8 cellular contexts compared by ENCODE assay signal in the genomic region with DNA sequence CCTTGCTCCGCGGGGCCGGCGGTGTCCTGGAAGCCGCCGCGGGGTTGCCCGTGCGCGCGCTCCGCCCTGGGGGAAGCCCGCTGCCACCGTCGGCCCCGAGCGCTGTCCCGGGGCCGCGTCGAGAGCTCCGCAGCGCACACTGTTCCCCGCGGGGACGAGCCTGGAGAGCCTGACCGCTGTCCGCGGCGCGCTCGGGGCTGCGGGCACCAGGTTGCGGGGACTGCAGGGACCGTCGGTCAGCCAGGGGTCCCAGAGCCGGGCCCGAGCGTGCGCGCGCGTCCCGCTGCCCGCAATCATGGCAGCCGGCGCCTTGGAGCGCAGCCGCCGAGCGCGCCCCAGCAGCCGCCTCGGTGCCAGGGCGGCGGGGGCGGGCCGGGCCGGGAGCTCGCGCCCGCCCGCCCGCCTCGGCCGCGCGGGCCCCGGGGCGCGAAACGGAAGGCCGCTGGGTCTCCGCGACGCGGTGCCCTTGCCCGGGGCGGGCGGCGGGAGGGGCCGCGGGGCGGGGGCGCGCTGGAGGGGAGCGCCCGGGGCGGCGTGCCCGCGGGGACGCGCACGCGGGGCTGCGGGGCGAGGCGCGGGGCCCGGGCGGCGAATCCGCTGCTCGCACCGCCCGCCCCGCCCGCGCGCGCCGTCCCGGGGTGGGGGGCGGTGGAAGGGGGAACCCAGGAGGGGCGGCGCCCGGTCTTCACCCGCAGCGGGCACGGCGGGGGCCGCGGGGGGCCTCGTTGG.
DNase-seq lines count a peak whose midpoint lies in the region; ATAC-seq, FAIRE-seq and TF ChIP-seq lines count a peak whose summit lies in the region.

No MANE protein-coding gene starts in this region.

- peak; percentile 42 for ATAC-seq in HG02642 (IDR thresholded peaks at IDR 0.05; ENCODE audit: poor library complexity, unreplicated experiment)
- ATAC-seq in GM12878: no peak

- H3K27ac ChIP-seq in SK-N-SH (ENCODE audit: low read depth in 2 of 2, low read length in 1 of 2) (peak overlapping the region; percentile 100), GM12878 (ENCODE audit: control insufficient read depth, insufficient read depth) (peak overlapping the region; percentile 77), skin epidermis (peak overlapping the region; percentile 94 to 100 (median 100))

- FAIRE-seq in GM12878 (lab: Jason Lieb, UNC): no peak

- no CpG with 5 or more reads among the region's 125 CpGs for WGBS in SK-N-SH (ENCODE audit: low lambda C conversion rate)
- WGBS in GM12878 (ENCODE audit: insufficient coverage, insufficient replicate concordance, low lambda C conversion rate, missing lambda C conversion rate): under 1% methylated on average over 26 of the region's 125 CpGs

- H3K27me3 ChIP-seq in SK-N-SH (ENCODE audit: insufficient read depth): no peaks in the 10 kb centered on the region
- H3K27me3 ChIP-seq in GM12878 (replicated peaks in 1 of 2; ENCODE audit: control insufficient read depth in 2 of 2, insufficient read depth in 2 of 2, low read length in 1 of 2): peaks cover 0 to 3% of the 10 kb centered on the region in 2 experiments; a peak in 2 of 4 replicates

- no TSS peak for BruUV-seq in GM12878 (replicated peaks; lab: Mats Ljungman, UMichigan)

- TF ChIP-seq EP300 in SK-N-SH (IDR thresholded peaks at IDR 0.05; ENCODE audit: borderline replicate concordance in 1 of 2, low read depth in 1 of 2, low read length in 1 of 2) (no peak), GM12878 (IDR thresholded peaks at IDR 0.05; ENCODE audit: borderline replicate concordance in 1 of 2, control insufficient read depth in 1 of 2, low read depth in 2 of 2, low read length in 2 of 2) (no peak)

- intact Hi-C loops in GM12878 (cut with micrococcal nuclease; ENCODE audit: unreplicated experiment): no loop called here

- peak overlapping the region; percentile 95 for H3K4me2 ChIP-seq in SK-N-SH
- H3K4me2 ChIP-seq in GM12878 (ENCODE audit: control insufficient read depth, insufficient read depth): peak overlapping the region; percentile 79

- in situ Hi-C loops in GM12878 (cut with MboI): no loop called here
- in situ Hi-C loops in G401 (cut with HindIII; ENCODE audit: low sequenced_read_pairs): no loop called here

- SMC1A ChIA-PET in GM12878 (lab: Charles Lee; ENCODE audit: uncharacterized antibody, unreplicated experiment): no interaction called here

- H2AFZ ChIP-seq in SK-N-SH (ENCODE audit: low read depth) (no peak overlapping the region), GM12878 (ENCODE audit: control insufficient read depth, low read depth, low read length) (peak overlapping the region; percentile 46)

- no peak for TF ChIP-seq RAD21 in SK-N-SH (IDR thresholded peaks at IDR 0.05; ENCODE audit: low read length)
- TF ChIP-seq RAD21 in GM12878 (IDR thresholded peaks at IDR 0.05; ENCODE audit: insufficient read depth, low read depth, low read length): no peak

- CTCF ChIA-PET in SK-N-SH (lab: Yijun Ruan, JAX): interaction anchor here (0.7 to 2.6 kb wide), 6 partner anchors 10 to 65 kb away, joined by 3 to 18 read pairs (median 9); no protein-coding TSS in a partner anchor
- CTCF ChIA-PET in GM12878 (lab: Yijun Ruan, JAX): no interaction called here

- H3K79me2 ChIP-seq in SK-N-SH (ENCODE audit: insufficient read depth): peaks cover 89% of the 10 kb centered on the region
- peaks cover 41% of the 10 kb centered on the region for H3K79me2 ChIP-seq in GM12878 (ENCODE audit: control insufficient read depth, insufficient read depth, low read length)

- TF ChIP-seq CTCF in SK-N-SH (IDR thresholded peaks at IDR 0.05) (no peak), GM12878 (IDR thresholded peaks at IDR 0.05 in 2 of 3, conservative IDR thresholded peaks at IDR 0.05 in 1 of 3; ENCODE audit: control insufficient read depth in 2 of 3, extremely low read depth in 1 of 3, insufficient read depth in 1 of 3, low read depth in 3 of 3, low read length in 3 of 3) (no peak)

- DNase-seq in DMS53 treated with DMSO at 0.1 percent for 48 hours (lab: John Stamatoyannopoulos, UW; ENCODE audit: unreplicated experiment) (peak; percentile 14), SK-N-SH (peak; percentile 88), GM12878 (ENCODE audit: low read depth, low spot score) (no peak), iPS-NIHi11 (ENCODE audit: low spot score) (peak; percentile 76), DMS79 treated with DMSO at 0.1 percent for 48 hours (lab: John Stamatoyannopoulos, UW) (no peak), G401 (ENCODE audit: low spot score) (no peak)

- peak; percentile 68 for TF ChIP-seq POLR2A in GM12878 (IDR thresholded peaks at IDR 0.05; ENCODE audit: low read depth, low read length)

- H3K9ac ChIP-seq in SK-N-SH: peak overlapping the region; percentile 100
- H3K9ac ChIP-seq in GM12878 (ENCODE audit: control insufficient read depth, insufficient read depth, low read length): peak overlapping the region; percentile 78

- peak overlapping the region; percentile 69 to 92 for H3K4me3 ChIP-seq in SK-N-SH (ENCODE audit: low read depth in 2 of 2, low read length in 1 of 2)
- peak overlapping the region; percentile 76 for H3K4me3 ChIP-seq in GM12878
- peak overlapping the region; percentile 57 to 94 (median 72) for H3K4me3 ChIP-seq in skin epidermis

- RAD21 ChIA-PET in GM12878 (lab: Charles Lee; ENCODE audit: unreplicated experiment): no interaction called here

- H3K9me2 ChIP-seq in SK-N-SH: no peaks in the 10 kb centered on the region

- H3K4me1 ChIP-seq in SK-N-SH (ENCODE audit: control insufficient read depth in 1 of 2, insufficient read depth in 2 of 2, low read depth in 1 of 2, low read length in 1 of 2) (peaks cover 10 to 30% of the 10 kb centered on the region in 2 experiments; a peak in 3 of 4 replicates), GM12878 (ENCODE audit: control insufficient read depth, insufficient read depth, low read length) (peaks cover 6% of the 10 kb centered on the region)

- H3K36me3 ChIP-seq in SK-N-SH (replicated peaks in 1 of 2; ENCODE audit: control insufficient read depth in 1 of 2, insufficient read depth in 2 of 2, low read length in 1 of 2) (peaks cover 32 to 35% of the 10 kb centered on the region in 2 experiments), GM12878 (ENCODE audit: control insufficient read depth in 2 of 2, insufficient read depth in 2 of 2, low read length in 1 of 2) (no peaks in the 10 kb centered on the region)

- H3F3A ChIP-seq in SK-N-SH (replicated peaks; ENCODE audit: insufficient read depth): peaks cover 42% of the 10 kb centered on the region

- H4K20me1 ChIP-seq in SK-N-SH (ENCODE audit: insufficient read depth) (peaks cover 36% of the 10 kb centered on the region), GM12878 (ENCODE audit: control insufficient read depth, insufficient read depth) (no peaks in the 10 kb centered on the region)

- POLR2A ChIA-PET in SK-N-SH (lab: Yijun Ruan, JAX): interaction anchor here (0.6 to 3.3 kb wide), 11 partner anchors 8 to 73 kb away, joined by 3 to 54 read pairs (median 9); no protein-coding TSS in a partner anchor
- POLR2A ChIA-PET in GM12878 (lab: Charles Lee): no interaction called here

- H3K9me3 ChIP-seq in SK-N-SH (no peaks in the 10 kb centered on the region), GM12878 (replicated peaks; ENCODE audit: control insufficient read depth, insufficient read depth, low read length) (no peaks in the 10 kb centered on the region)

TF ChIP-seq in SK-N-SH, 30 proteins besides CTCF, POLR2A, EP300 and RAD21:
- TF ChIP-seq TAF1 (IDR thresholded peaks at IDR 0.05; ENCODE audit: borderline replicate concordance, low read depth, low read length) (0 out of 2 replicates have a peak, but pooled peaks have one; percentile 21), FOSL2 (IDR thresholded peaks at IDR 0.05; ENCODE audit: borderline replicate concordance, low read depth) (no peak)
TF ChIP-seq in SK-N-SH: peak in this region for 1.

TF ChIP-seq in GM12878, 131 proteins besides CTCF, POLR2A, EP300 and RAD21:
- TF ChIP-seq YY1 (IDR thresholded peaks at IDR 0.05; ENCODE audit: low read depth, low read length) (peak; percentile 67; the same call in 1 of the 2 replicates), IKZF2 (IDR thresholded peaks at IDR 0.05) (no peak), TAF1 (IDR thresholded peaks at IDR 0.05; ENCODE audit: borderline replicate concordance, low read depth, low read length) (0 out of 2 replicates have a peak, but pooled peaks have one; percentile 17)

Comparison
In these comparisons a context has a peak if more than half of its experiments do, and no peak if none do; other contexts are left out.
1. DNase-seq: peak in DMS53 treated with DMSO at 0.1 percent for 48 hours (single experiment), SK-N-SH (single experiment) and iPS-NIHi11 (single experiment); none in GM12878 (single experiment), DMS79 treated with DMSO at 0.1 percent for 48 hours (single experiment) and G401 (single experiment).
2. Peak in every context shown above with its lines, with median percentiles within 50 percentile points of each other: H3K27ac ChIP-seq and H3K4me3 ChIP-seq.